ENCODE assay signal across 9 cellular contexts in genomic region chr1:225771661-225772322, GRCh38. TPM values are rescaled to one million over a fixed set of nuclear protein-coding genes. Genes with fewer than 3 reads are reported as not detected.
A peak's percentile ranks its signal among the peaks of the same experiment; 100 is the strongest.
DNase-seq lines count a peak whose midpoint lies in the region; ATAC-seq and TF ChIP-seq lines count a peak whose summit lies in the region.
"Had no signal": no experiment of that assay in that cellular context is flagged by ENCODE, and none has a peak within 500 bp of the region (broad histone marks: within the 10 kb centered on the region; RNA-seq: fewer than 3 reads in every experiment).

No MANE protein-coding gene starts in this region.

- H3K36me3 ChIP-seq in left ventricle myocardium inferior, result no peaks in the 10 kb centered on the region
- H3K36me3 ChIP-seq in upper lobe of right lung, result no peaks in the 10 kb centered on the region

- peaks cover 56% of the 10 kb centered on the region for H3K4me1 Mint-ChIP-seq in neural crest cell
- H3K4me1 Mint-ChIP-seq in activated CD4-positive, alpha-beta T cell treated with anti-CD3 and anti-CD28 coated beads, Interleukin-2, amount 10 ng/mL, durations not matched to agents 24 days and 14 days, result peaks cover 2% of the 10 kb centered on the region

- DNase-seq in left ventricle myocardium inferior (no peak), right cardiac atrium (no peak), caudate nucleus (lab: John Stamatoyannopoulos, UW) (no peak), neural crest cell (ENCODE audit: low read depth, low spot score) (no peak), upper lobe of right lung (no peak), amygdala (lab: John Stamatoyannopoulos, UW) (no peak)
- DNase-seq in activated CD4-positive, alpha-beta T cell treated with anti-CD3 and anti-CD28 coated beads, Interleukin-2, amount 10 ng/mL, durations not matched to agents 24 days and 14 days, result no peak
- DNase-seq: cerebellar nuclear complex had no signal

- no peaks in the 10 kb centered on the region for H3K9me3 Mint-ChIP-seq in neural crest cell
- no peaks in the 10 kb centered on the region for H3K9me3 Mint-ChIP-seq in activated CD4-positive, alpha-beta T cell treated with anti-CD3 and anti-CD28 coated beads, Interleukin-2, amount 10 ng/mL, durations not matched to agents 24 days and 14 days

- H3K4me1 ChIP-seq in left ventricle myocardium inferior (peaks cover 65% of the 10 kb centered on the region), right cardiac atrium (ENCODE audit: control insufficient read depth, insufficient read depth, low read length) (peaks cover 12% of the 10 kb centered on the region), upper lobe of right lung (peaks cover 43% of the 10 kb centered on the region)

- WGBS in right cardiac atrium, result 54% methylated on average over 4 of the region's 4 CpGs

- H3K27me3 Mint-ChIP-seq in neural crest cell (ENCODE audit: low read depth), result no peaks in the 10 kb centered on the region
- H3K27me3 Mint-ChIP-seq in activated CD4-positive, alpha-beta T cell treated with anti-CD3 and anti-CD28 coated beads, Interleukin-2, amount 10 ng/mL, durations not matched to agents 24 days and 14 days, result no peaks in the 10 kb centered on the region

- no peaks in the 10 kb centered on the region for H3K36me3 Mint-ChIP-seq in neural crest cell (ENCODE audit: low read depth)
- no peaks in the 10 kb centered on the region for H3K36me3 Mint-ChIP-seq in activated CD4-positive, alpha-beta T cell treated with anti-CD3 and anti-CD28 coated beads, Interleukin-2, amount 10 ng/mL, durations not matched to agents 24 days and 14 days (ENCODE audit: low read depth)

- peak overlapping the region; percentile 24 for H3K4me3 Mint-ChIP-seq in neural crest cell
- H3K4me3 Mint-ChIP-seq in activated CD4-positive, alpha-beta T cell treated with anti-CD3 and anti-CD28 coated beads, Interleukin-2, amount 10 ng/mL, durations not matched to agents 24 days and 14 days, result no peak overlapping the region

- H3K27ac Mint-ChIP-seq in neural crest cell (ENCODE audit: unreplicated experiment), result no peak overlapping the region
- H3K27ac Mint-ChIP-seq in activated CD4-positive, alpha-beta T cell treated with anti-CD3 and anti-CD28 coated beads, Interleukin-2, amount 10 ng/mL, durations not matched to agents 24 days and 14 days, result no peak overlapping the region

- H3K9me3 ChIP-seq in left ventricle myocardium inferior (replicated peaks), result no peaks in the 10 kb centered on the region
- H3K9me3 ChIP-seq in right cardiac atrium (ENCODE audit: control insufficient read depth, low read length), result no peaks in the 10 kb centered on the region
- no peaks in the 10 kb centered on the region for H3K9me3 ChIP-seq in upper lobe of right lung

- H3K4me3 ChIP-seq in left ventricle myocardium inferior, result no peak overlapping the region
- H3K4me3 ChIP-seq in right cardiac atrium (ENCODE audit: low read length), result no peak overlapping the region
- H3K4me3 ChIP-seq in upper lobe of right lung, result no peak overlapping the region

- peak overlapping the region; percentile 66 for H3K27ac ChIP-seq in left ventricle myocardium inferior (replicated peaks)
- H3K27ac ChIP-seq in right cardiac atrium (ENCODE audit: low read length), result no peak overlapping the region
- H3K27ac ChIP-seq in caudate nucleus (ENCODE audit: low read depth, low read length), result peak overlapping the region; percentile 16
- peak overlapping the region; percentile 8 for H3K27ac ChIP-seq in upper lobe of right lung

- intact Hi-C loops in left ventricle myocardium inferior (cut with micrococcal nuclease), result loop anchor here (5.0 to 10.0 kb wide), 2 partner anchors 117 to 294 kb away; partner anchors contain the start of gene ENAH
- intact Hi-C loops in right cardiac atrium (cut with DNase I), result loop anchor here in 3 of 4 donors (5.0 to 10.0 kb wide), 5 partner anchors 73 to 294 kb away; partner anchors contain the start of gene ENAH (in 1 of the 3)
- intact Hi-C loops in upper lobe of right lung (cut with DNase I), result loop anchor here (10.0 kb wide), 1 partner anchor 217 kb away; no protein-coding TSS in a partner anchor
- intact Hi-C loops in activated CD4-positive, alpha-beta T cell treated with anti-CD3 and anti-CD28 coated beads, Interleukin-2, amount 10 ng/mL, durations not matched to agents 24 days and 14 days (cut with micrococcal nuclease), result no loop called here

- ATAC-seq in right cardiac atrium (no peak), upper lobe of right lung (no peak), HG02571 (IDR thresholded peaks at IDR 0.05; ENCODE audit: unreplicated experiment) (no peak)

- TF ChIP-seq CTCF in left ventricle myocardium inferior (IDR thresholded peaks at IDR 0.05; ENCODE audit: borderline replicate concordance), result no peak
- TF ChIP-seq CTCF in neural crest cell (conservative IDR thresholded peaks at IDR 0.05), result no peak
- no peak for TF ChIP-seq CTCF in upper lobe of right lung (IDR thresholded peaks at IDR 0.05)

- no peaks in the 10 kb centered on the region for H3K27me3 ChIP-seq in left ventricle myocardium inferior (ENCODE audit: low read depth)
- H3K27me3 ChIP-seq in right cardiac atrium (ENCODE audit: control insufficient read depth, insufficient read depth), result no peaks in the 10 kb centered on the region
- no peaks in the 10 kb centered on the region for H3K27me3 ChIP-seq in upper lobe of right lung

RNA-seq across cellular contexts. Expression of gene SRP9, which starts 5.8 kb away (rescaled TPM):
- 205 TPM for total RNA-seq in left ventricle myocardium inferior
- 100 to 1,000 TPM; 193 to 245 (median 219) TPM for total RNA-seq in right cardiac atrium
- 259 TPM for polyA plus RNA-seq in right cardiac atrium
- total RNA-seq in neural crest cell, result 480 and 482 TPM in 2 replicates
- 157 TPM for total RNA-seq in upper lobe of right lung
- total RNA-seq in activated CD4-positive, alpha-beta T cell treated with anti-CD3 and anti-CD28 coated beads, Interleukin-2, amount 10 ng/mL, durations not matched to agents 24 days and 14 days, result 232 and 244 TPM in 2 replicates

RNA-seq across cellular contexts. Expression of gene EPHX1, which starts 38.1 kb away (rescaled TPM):
- total RNA-seq in left ventricle myocardium inferior (49.7 TPM), right cardiac atrium (10 to 100 TPM; 47.3 to 65.0 (median 56.8) TPM), neural crest cell (15.4 and 15.8 TPM in 2 replicates), upper lobe of right lung (245 TPM)
- polyA plus RNA-seq in right cardiac atrium, result 54.0 TPM
- total RNA-seq in activated CD4-positive, alpha-beta T cell treated with anti-CD3 and anti-CD28 coated beads, Interleukin-2, amount 10 ng/mL, durations not matched to agents 24 days and 14 days, result 1.6 and 1.8 TPM in 2 replicates
